2 cellular contexts compared by ENCODE assay signal in the genomic region with DNA sequence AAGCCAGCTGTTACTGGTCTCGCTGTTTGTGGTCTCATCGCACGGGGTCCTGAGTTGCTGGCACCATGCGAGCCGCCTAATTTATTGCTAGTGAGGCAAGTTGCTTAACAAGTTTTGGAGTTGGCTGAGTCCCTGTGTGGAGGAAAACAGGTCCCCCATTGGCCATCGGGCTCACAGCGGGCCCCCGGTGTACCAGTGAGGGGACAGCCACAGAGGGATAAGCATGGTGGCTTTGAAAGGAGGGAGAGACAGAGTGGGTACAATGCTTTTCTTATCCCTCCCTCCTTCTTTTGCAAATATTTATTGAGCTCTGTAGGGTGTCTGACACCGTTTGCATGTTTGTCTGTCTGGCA.
TF ChIP-seq lines count a peak whose summit lies in the region.

No MANE protein-coding gene starts in this region.

TF ChIP-seq in SK-N-SH, 30 proteins besides CTCF, POLR2A, EP300 and RAD21:
- TF ChIP-seq, protein P1, sequence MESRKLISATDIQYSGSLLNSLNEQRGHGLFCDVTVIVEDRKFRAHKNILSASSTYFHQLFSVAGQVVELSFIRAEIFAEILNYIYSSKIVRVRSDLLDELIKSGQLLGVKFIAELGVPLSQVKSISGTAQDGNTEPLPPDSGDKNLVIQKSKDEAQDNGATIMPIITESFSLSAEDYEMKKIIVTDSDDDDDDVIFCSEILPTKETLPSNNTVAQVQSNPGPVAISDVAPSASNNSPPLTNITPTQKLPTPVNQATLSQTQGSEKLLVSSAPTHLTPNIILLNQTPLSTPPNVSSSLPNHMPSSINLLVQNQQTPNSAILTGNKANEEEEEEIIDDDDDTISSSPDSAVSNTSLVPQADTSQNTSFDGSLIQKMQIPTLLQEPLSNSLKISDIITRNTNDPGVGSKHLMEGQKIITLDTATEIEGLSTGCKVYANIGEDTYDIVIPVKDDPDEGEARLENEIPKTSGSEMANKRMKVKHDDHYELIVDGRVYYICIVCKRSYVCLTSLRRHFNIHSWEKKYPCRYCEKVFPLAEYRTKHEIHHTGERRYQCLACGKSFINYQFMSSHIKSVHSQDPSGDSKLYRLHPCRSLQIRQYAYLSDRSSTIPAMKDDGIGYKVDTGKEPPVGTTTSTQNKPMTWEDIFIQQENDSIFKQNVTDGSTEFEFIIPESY (IDR thresholded peaks at IDR 0.05; ENCODE audit: borderline replicate concordance, low read depth): no peak
- TF ChIP-seq FOSL2 (IDR thresholded peaks at IDR 0.05; ENCODE audit: borderline replicate concordance, low read depth) (no peak), FOXM1 (IDR thresholded peaks at IDR 0.05; ENCODE audit: low read depth) (no peak), POLR2AphosphoS5 (IDR thresholded peaks at IDR 0.05; ENCODE audit: low read depth, low read length) (no peak), MXI1 (IDR thresholded peaks at IDR 0.05; ENCODE audit: low read depth, low read length) (no peak), GATA2 (CRISPR knock-in tag; IDR thresholded peaks at IDR 0.05) (no peak), SMC3 (IDR thresholded peaks at IDR 0.05; ENCODE audit: low read depth, low read length) (no peak)
TF ChIP-seq in SK-N-SH: peak in this region for 0.

TF ChIP-seq in SK-N-SH treated with all-trans-retinoic acid at 6 μM for 48 hours, 23 proteins besides CTCF, POLR2A, EP300 and RAD21 (continued from another document):
- TF ChIP-seq, protein P2, sequence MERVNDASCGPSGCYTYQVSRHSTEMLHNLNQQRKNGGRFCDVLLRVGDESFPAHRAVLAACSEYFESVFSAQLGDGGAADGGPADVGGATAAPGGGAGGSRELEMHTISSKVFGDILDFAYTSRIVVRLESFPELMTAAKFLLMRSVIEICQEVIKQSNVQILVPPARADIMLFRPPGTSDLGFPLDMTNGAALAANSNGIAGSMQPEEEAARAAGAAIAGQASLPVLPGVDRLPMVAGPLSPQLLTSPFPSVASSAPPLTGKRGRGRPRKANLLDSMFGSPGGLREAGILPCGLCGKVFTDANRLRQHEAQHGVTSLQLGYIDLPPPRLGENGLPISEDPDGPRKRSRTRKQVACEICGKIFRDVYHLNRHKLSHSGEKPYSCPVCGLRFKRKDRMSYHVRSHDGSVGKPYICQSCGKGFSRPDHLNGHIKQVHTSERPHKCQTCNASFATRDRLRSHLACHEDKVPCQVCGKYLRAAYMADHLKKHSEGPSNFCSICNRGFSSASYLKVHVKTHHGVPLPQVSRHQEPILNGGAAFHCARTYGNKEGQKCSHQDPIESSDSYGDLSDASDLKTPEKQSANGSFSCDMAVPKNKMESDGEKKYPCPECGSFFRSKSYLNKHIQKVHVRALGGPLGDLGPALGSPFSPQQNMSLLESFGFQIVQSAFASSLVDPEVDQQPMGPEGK (CRISPR knock-in tag; IDR thresholded peaks at IDR 0.05; ENCODE audit: borderline replicate concordance): no peak
- TF ChIP-seq ZNF70 (CRISPR knock-in tag; IDR thresholded peaks at IDR 0.05) (no peak), ESRRG (CRISPR knock-in tag; IDR thresholded peaks at IDR 0.05) (no peak)
- TF ChIP-seq, protein P3, sequence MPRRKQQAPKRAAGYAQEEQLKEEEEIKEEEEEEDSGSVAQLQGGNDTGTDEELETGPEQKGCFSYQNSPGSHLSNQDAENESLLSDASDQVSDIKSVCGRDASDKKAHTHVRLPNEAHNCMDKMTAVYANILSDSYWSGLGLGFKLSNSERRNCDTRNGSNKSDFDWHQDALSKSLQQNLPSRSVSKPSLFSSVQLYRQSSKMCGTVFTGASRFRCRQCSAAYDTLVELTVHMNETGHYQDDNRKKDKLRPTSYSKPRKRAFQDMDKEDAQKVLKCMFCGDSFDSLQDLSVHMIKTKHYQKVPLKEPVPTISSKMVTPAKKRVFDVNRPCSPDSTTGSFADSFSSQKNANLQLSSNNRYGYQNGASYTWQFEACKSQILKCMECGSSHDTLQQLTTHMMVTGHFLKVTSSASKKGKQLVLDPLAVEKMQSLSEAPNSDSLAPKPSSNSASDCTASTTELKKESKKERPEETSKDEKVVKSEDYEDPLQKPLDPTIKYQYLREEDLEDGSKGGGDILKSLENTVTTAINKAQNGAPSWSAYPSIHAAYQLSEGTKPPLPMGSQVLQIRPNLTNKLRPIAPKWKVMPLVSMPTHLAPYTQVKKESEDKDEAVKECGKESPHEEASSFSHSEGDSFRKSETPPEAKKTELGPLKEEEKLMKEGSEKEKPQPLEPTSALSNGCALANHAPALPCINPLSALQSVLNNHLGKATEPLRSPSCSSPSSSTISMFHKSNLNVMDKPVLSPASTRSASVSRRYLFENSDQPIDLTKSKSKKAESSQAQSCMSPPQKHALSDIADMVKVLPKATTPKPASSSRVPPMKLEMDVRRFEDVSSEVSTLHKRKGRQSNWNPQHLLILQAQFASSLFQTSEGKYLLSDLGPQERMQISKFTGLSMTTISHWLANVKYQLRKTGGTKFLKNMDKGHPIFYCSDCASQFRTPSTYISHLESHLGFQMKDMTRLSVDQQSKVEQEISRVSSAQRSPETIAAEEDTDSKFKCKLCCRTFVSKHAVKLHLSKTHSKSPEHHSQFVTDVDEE (CRISPR knock-in tag; IDR thresholded peaks at IDR 0.05): no peak
